ENCODE assay signal across 36 cellular contexts in genomic region chr2:24943427-24943826, GRCh38.
"Had no signal": no experiment of that assay in that cellular context is flagged by ENCODE, and none has a peak within 500 bp of the region (broad histone marks: within the 10 kb centered on the region; RNA-seq: fewer than 3 reads in every experiment).

No MANE protein-coding gene starts in this region.

- H3K9me3 ChIP-seq: ascending aorta had no signal

- H3K9me3 Mint-ChIP-seq: activated CD4-positive, alpha-beta memory T cell treated with anti-CD3 and anti-CD28 coated beads, Interleukin-2, amount 10 ng/mL, durations not matched to agents 7 days and 5 days; activated CD4-positive, alpha-beta T cell treated with anti-CD3 and anti-CD28 coated beads, Interleukin-2, amount 10 ng/mL, durations not matched to agents 7 days and 5 days; activated naive CD4-positive, alpha-beta T cell treated with anti-CD3 and anti-CD28 coated beads, Interleukin-2, amount 10 ng/mL, durations not matched to agents 7 days and 5 days; activated naive CD4-positive, alpha-beta T cell treated with anti-CD3 and anti-CD28 coated beads, Interleukin-2, amount 50 U/mL, for 24 hours; activated naive CD8-positive, alpha-beta T cell treated with anti-CD3 and anti-CD28 coated beads, Interleukin-2, amount 10 ng/mL, durations not matched to agents 7 days and 5 days; activated naive CD8-positive, alpha-beta T cell treated with anti-CD3 and anti-CD28 coated beads, Interleukin-2, amount 50 U/mL, for 24 hours; activated T-cell treated with anti-CD3 and anti-CD28 coated beads, Interleukin-2, amount 50 U/mL, for 24 hours; activated T-helper 2 cell treated with anti-CD3 and anti-CD28 coated beads, Interferon-gamma antibody, Interleukin-2, Interleukin-4, amounts not matched to agents 10 μg/mL and 5 μg/mL and 100 μg/mL, durations not matched to agents 14 hours and 24 hours and 36 hours; brain; central memory CD8-positive, alpha-beta T cell; T-helper 2 cell treated with Interferon-gamma antibody and Interleukin-4, amounts not matched to agents 5 μg/mL and 100 μg/mL, for 36 hours; WTC11 had no signal

- ATAC-seq: activated CD4-positive, alpha-beta T cell treated with anti-CD3 and anti-CD28 coated beads for 36 hours; activated CD4-positive, CD25-positive, alpha-beta regulatory T cell treated with anti-CD3 and anti-CD28 coated beads, Interleukin-2, amount 50 U/mL, for 24 hours; activated CD8-positive, alpha-beta memory T cell treated with anti-CD3 and anti-CD28 coated beads, Interleukin-2, amount 10 ng/mL, durations not matched to agents 7 days and 5 days; activated CD8-positive, alpha-beta T cell treated with anti-CD3 and anti-CD28 coated beads, Interleukin-2, amount 10 ng/mL, durations not matched to agents 7 days and 5 days; activated naive CD8-positive, alpha-beta T cell treated with anti-CD3 and anti-CD28 coated beads, Interleukin-2, amount 50 U/mL, for 24 hours; WTC11 had no signal

- H3K4me3 ChIP-seq: ascending aorta, cardiac muscle cell had no signal

- H3K4me1 Mint-ChIP-seq: activated CD4-positive, alpha-beta memory T cell treated with anti-CD3 and anti-CD28 coated beads, Interleukin-2, amount 10 ng/mL, durations not matched to agents 7 days and 5 days; activated CD4-positive, alpha-beta T cell treated with anti-CD3 and anti-CD28 coated beads for 36 hours; activated CD8-positive, alpha-beta memory T cell treated with anti-CD3 and anti-CD28 coated beads, Interleukin-2, amount 10 ng/mL, durations not matched to agents 7 days and 5 days; activated naive CD4-positive, alpha-beta T cell treated with anti-CD3 and anti-CD28 coated beads, Interleukin-2, amount 10 ng/mL, durations not matched to agents 7 days and 5 days; activated naive CD4-positive, alpha-beta T cell treated with anti-CD3 and anti-CD28 coated beads, Interleukin-2, amount 50 U/mL, for 24 hours; activated naive CD8-positive, alpha-beta T cell treated with anti-CD3 and anti-CD28 coated beads, Interleukin-2, amount 10 ng/mL, durations not matched to agents 7 days and 5 days; activated naive CD8-positive, alpha-beta T cell treated with anti-CD3 and anti-CD28 coated beads, Interleukin-2, amount 50 U/mL, for 24 hours; central memory CD8-positive, alpha-beta T cell; WTC11 had no signal

- H3K4me1 ChIP-seq: ascending aorta had no signal

- DNase-seq: activated CD4-positive, alpha-beta memory T cell treated with anti-CD3 and anti-CD28 coated beads, Interleukin-2, amount 10 ng/mL, durations not matched to agents 7 days and 5 days; activated CD4-positive, alpha-beta T cell treated with anti-CD3 and anti-CD28 coated beads for 1 hour; activated CD4-positive, alpha-beta T cell treated with anti-CD3 and anti-CD28 coated beads for 36 hours; activated CD4-positive, alpha-beta T cell treated with anti-CD3 and anti-CD28 coated beads for 48 hours; activated CD4-positive, alpha-beta T cell treated with anti-CD3 and anti-CD28 coated beads, Interleukin-2, amount 10 ng/mL, durations not matched to agents 7 days and 5 days; activated CD4-positive, alpha-beta T cell treated with anti-CD3 and anti-CD28 coated beads, Interleukin-2, amount 50 U/mL, for 48 hours; activated CD4-positive, CD25-positive, alpha-beta regulatory T cell; activated CD8-positive, alpha-beta memory T cell treated with anti-CD3 and anti-CD28 coated beads for 24 hours; activated CD8-positive, alpha-beta memory T cell treated with anti-CD3 and anti-CD28 coated beads, Interleukin-2, amount 10 ng/mL, durations not matched to agents 7 days and 5 days; activated CD8-positive, alpha-beta memory T cell treated with anti-CD3 and anti-CD28 coated beads, Interleukin-2, amount 50 U/mL, for 48 hours; activated CD8-positive, alpha-beta T cell treated with anti-CD3 and anti-CD28 coated beads, Interleukin-2, amount 10 ng/mL, durations not matched to agents 7 days and 5 days; activated effector memory CD4-positive, alpha-beta T cell treated with Interleukin-2 at 50 U/mL for 16 hours; activated gamma-delta T cell; activated naive CD4-positive, alpha-beta T cell treated with anti-CD3 and anti-CD28 coated beads, Interleukin-2, amount 10 ng/mL, durations not matched to agents 7 days and 5 days; activated naive CD4-positive, alpha-beta T cell treated with Interleukin-2 at 50 U/mL for 16 hours; activated naive CD8-positive, alpha-beta T cell treated with anti-CD3 and anti-CD28 coated beads, Interleukin-2, amount 10 ng/mL, durations not matched to agents 7 days and 5 days; activated naive CD8-positive, alpha-beta T cell treated with anti-CD3 and anti-CD28 coated beads, Interleukin-2, amount 50 U/mL, for 24 hours; activated T-cell treated with anti-CD3 and anti-CD28 coated beads, Interleukin-2, amount 50 U/mL, for 24 hours; activated T-cell treated with anti-CD3 and anti-CD28 coated beads, Interleukin-2, amount 50 U/mL, for 48 hours; amygdala; anterior cingulate cortex; caudate nucleus; cerebellar nuclear complex; T-helper 2 cell; T-helper 9 cell; WERI-Rb-1 had no signal

- H3K27me3 Mint-ChIP-seq: activated CD4-positive, alpha-beta memory T cell treated with anti-CD3 and anti-CD28 coated beads, Interleukin-2, amount 10 ng/mL, durations not matched to agents 7 days and 5 days; activated CD4-positive, alpha-beta T cell treated with anti-CD3 and anti-CD28 coated beads for 36 hours; activated CD4-positive, alpha-beta T cell treated with anti-CD3 and anti-CD28 coated beads, Interleukin-2, amount 10 ng/mL, durations not matched to agents 7 days and 5 days; activated CD8-positive, alpha-beta memory T cell treated with anti-CD3 and anti-CD28 coated beads, Interleukin-2, amount 10 ng/mL, durations not matched to agents 7 days and 5 days; activated naive CD4-positive, alpha-beta T cell treated with anti-CD3 and anti-CD28 coated beads, Interleukin-2, amount 10 ng/mL, durations not matched to agents 7 days and 5 days; activated naive CD4-positive, alpha-beta T cell treated with anti-CD3 and anti-CD28 coated beads, Interleukin-2, amount 50 U/mL, for 24 hours; activated naive CD8-positive, alpha-beta T cell; activated naive CD8-positive, alpha-beta T cell treated with anti-CD3 and anti-CD28 coated beads, Interleukin-2, amount 50 U/mL, for 24 hours; activated T-cell treated with anti-CD3 and anti-CD28 coated beads, Interleukin-2, amount 50 U/mL, for 24 hours; brain; central memory CD8-positive, alpha-beta T cell had no signal

- H3K27ac ChIP-seq: ascending aorta, cardiac muscle cell, WERI-Rb-1 had no signal

- H3K4me3 Mint-ChIP-seq: activated CD4-positive, alpha-beta memory T cell treated with anti-CD3 and anti-CD28 coated beads, Interleukin-2, amount 10 ng/mL, durations not matched to agents 7 days and 5 days; activated CD4-positive, alpha-beta T cell treated with anti-CD3 and anti-CD28 coated beads for 36 hours; activated CD4-positive, alpha-beta T cell treated with anti-CD3 and anti-CD28 coated beads, Interleukin-2, amount 10 ng/mL, durations not matched to agents 7 days and 5 days; activated CD8-positive, alpha-beta memory T cell treated with anti-CD3 and anti-CD28 coated beads, Interleukin-2, amount 10 ng/mL, durations not matched to agents 7 days and 5 days; activated CD8-positive, alpha-beta T cell treated with anti-CD3 and anti-CD28 coated beads, Interleukin-2, amount 10 ng/mL, durations not matched to agents 7 days and 5 days; activated naive CD4-positive, alpha-beta T cell treated with anti-CD3 and anti-CD28 coated beads, Interleukin-2, amount 10 ng/mL, durations not matched to agents 7 days and 5 days; activated naive CD4-positive, alpha-beta T cell treated with anti-CD3 and anti-CD28 coated beads, Interleukin-2, amount 50 U/mL, for 24 hours; activated naive CD8-positive, alpha-beta T cell; activated naive CD8-positive, alpha-beta T cell treated with anti-CD3 and anti-CD28 coated beads, Interleukin-2, amount 10 ng/mL, durations not matched to agents 7 days and 5 days; activated naive CD8-positive, alpha-beta T cell treated with anti-CD3 and anti-CD28 coated beads, Interleukin-2, amount 50 U/mL, for 24 hours; activated T-cell treated with anti-CD3 and anti-CD28 coated beads, Interleukin-2, amount 50 U/mL, for 24 hours; brain; central memory CD8-positive, alpha-beta T cell; T-helper 2 cell treated with Interferon-gamma antibody and Interleukin-4, amounts not matched to agents 5 μg/mL and 100 μg/mL, for 36 hours; WTC11 had no signal

- H3K27me3 ChIP-seq: ascending aorta, cardiac muscle cell had no signal

- H3K27ac Mint-ChIP-seq: activated CD4-positive, alpha-beta memory T cell treated with anti-CD3 and anti-CD28 coated beads, Interleukin-2, amount 10 ng/mL, durations not matched to agents 7 days and 5 days; activated CD4-positive, alpha-beta T cell treated with anti-CD3 and anti-CD28 coated beads for 36 hours; activated CD4-positive, alpha-beta T cell treated with anti-CD3 and anti-CD28 coated beads, Interleukin-2, amount 10 ng/mL, durations not matched to agents 7 days and 5 days; activated CD8-positive, alpha-beta memory T cell treated with anti-CD3 and anti-CD28 coated beads, Interleukin-2, amount 10 ng/mL, durations not matched to agents 7 days and 5 days; activated CD8-positive, alpha-beta T cell treated with anti-CD3 and anti-CD28 coated beads, Interleukin-2, amount 10 ng/mL, durations not matched to agents 7 days and 5 days; activated naive CD4-positive, alpha-beta T cell treated with anti-CD3 and anti-CD28 coated beads, Interleukin-2, amount 10 ng/mL, durations not matched to agents 7 days and 5 days; activated naive CD4-positive, alpha-beta T cell treated with anti-CD3 and anti-CD28 coated beads, Interleukin-2, amount 50 U/mL, for 24 hours; activated naive CD8-positive, alpha-beta T cell; activated naive CD8-positive, alpha-beta T cell treated with anti-CD3 and anti-CD28 coated beads, Interleukin-2, amount 10 ng/mL, durations not matched to agents 7 days and 5 days; activated naive CD8-positive, alpha-beta T cell treated with anti-CD3 and anti-CD28 coated beads, Interleukin-2, amount 50 U/mL, for 24 hours; activated T-helper 2 cell treated with anti-CD3 and anti-CD28 coated beads, Interferon-gamma antibody, Interleukin-2, Interleukin-4, amounts not matched to agents 10 μg/mL and 5 μg/mL and 100 μg/mL, durations not matched to agents 14 hours and 24 hours and 36 hours; T-helper 2 cell treated with Interferon-gamma antibody and Interleukin-4, amounts not matched to agents 5 μg/mL and 100 μg/mL, for 36 hours had no signal
